12 cellular contexts compared by ENCODE assay signal in the genomic region with DNA sequence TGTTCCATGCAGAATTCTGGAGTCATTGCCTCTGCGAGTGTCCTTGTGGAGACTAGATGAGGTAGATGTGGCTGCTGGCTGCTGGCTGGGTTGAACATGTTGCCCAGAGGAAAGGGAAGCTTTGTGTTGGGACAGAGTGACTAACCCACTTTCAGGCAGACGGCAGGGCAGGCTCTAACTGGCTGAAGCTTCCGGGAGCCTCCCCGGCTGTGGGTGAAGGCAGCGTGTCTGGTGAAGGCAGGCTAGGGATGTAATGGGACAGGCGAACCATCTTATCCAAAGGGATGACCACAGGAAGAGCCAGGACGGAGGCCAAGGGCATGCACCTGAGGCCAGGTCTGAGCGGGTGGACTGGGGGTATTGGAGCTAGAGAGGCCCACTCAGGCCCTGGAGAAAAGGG. TPM values are rescaled to one million over a fixed set of nuclear protein-coding genes. Genes with fewer than 3 reads are reported as not detected.
A peak's percentile ranks its signal among the peaks of the same experiment; 100 is the strongest.
DNase-seq lines count a peak whose midpoint lies in the region; ATAC-seq, FAIRE-seq and TF ChIP-seq lines count a peak whose summit lies in the region.
"Had no signal": no experiment of that assay in that cellular context is flagged by ENCODE, and none has a peak within 500 bp of the region (broad histone marks: within the 10 kb centered on the region; RNA-seq: fewer than 3 reads in every experiment).

No MANE protein-coding gene starts in this region.

- peak overlapping the region; percentile 93 for H3K27ac Mint-ChIP-seq in activated CD8-positive, alpha-beta memory T cell treated with anti-CD3 and anti-CD28 coated beads, Interleukin-2, amount 10 ng/mL, durations not matched to agents 7 days and 5 days
- H3K27ac Mint-ChIP-seq in T-cell: peak overlapping the region; percentile 77 to 78
- H3K27ac Mint-ChIP-seq: type B pancreatic cell had no signal

- TF ChIP-seq CTCF in esophagus squamous epithelium (IDR thresholded peaks at IDR 0.05) (peak in 1 of 6 experiments; percentile 4), spleen (IDR thresholded peaks at IDR 0.05 in 8 of 11, conservative IDR thresholded peaks at IDR 0.05 in 3 of 11) (no peak), gastrocnemius medialis (IDR thresholded peaks at IDR 0.05 in 4 of 5, conservative IDR thresholded peaks at IDR 0.05 in 1 of 5) (no peak)

- CTCF ChIA-PET in activated CD8-positive, alpha-beta memory T cell treated with anti-CD3 and anti-CD28 coated beads, Interleukin-2, amount 10 ng/mL, durations not matched to agents 7 days and 5 days (lab: Charles Lee): interaction anchor here (1.4 to 2.7 kb wide), 3 partner anchors 11 to 124 kb away, joined by 3 to 17 read pairs (median 10); no protein-coding TSS in a partner anchor
- CTCF ChIA-PET in T-cell (lab: Charles Lee): interaction anchor here in 1 of 2 donors (1.8 kb wide), 1 partner anchor 31 kb away, joined by 4 read pairs; a partner anchor contains a TSS

- intact Hi-C loops in esophagus squamous epithelium (cut with DNase I): no loop called here
- intact Hi-C loops in spleen (cut with DNase I; ENCODE audit: low total_unique reads): no loop called here
- intact Hi-C loops in gastrocnemius medialis (cut with DNase I; ENCODE audit: low total_unique reads): no loop called here

- H3K9me3 Mint-ChIP-seq in activated CD8-positive, alpha-beta memory T cell treated with anti-CD3 and anti-CD28 coated beads, Interleukin-2, amount 10 ng/mL, durations not matched to agents 7 days and 5 days (ENCODE audit: low read depth): no peaks in the 10 kb centered on the region
- no peaks in the 10 kb centered on the region for H3K9me3 Mint-ChIP-seq in T-cell
- H3K9me3 Mint-ChIP-seq: type B pancreatic cell had no signal

- no peak overlapping the region for H3K4me3 Mint-ChIP-seq in activated CD8-positive, alpha-beta memory T cell treated with anti-CD3 and anti-CD28 coated beads, Interleukin-2, amount 10 ng/mL, durations not matched to agents 7 days and 5 days
- H3K4me3 Mint-ChIP-seq in T-cell: peak overlapping the region in 1 of 3 donors; percentile 61
- H3K4me3 Mint-ChIP-seq: type B pancreatic cell had no signal

- H3K27me3 ChIP-seq in esophagus squamous epithelium: peaks cover 0 to 7% (median 0%) of the 10 kb centered on the region in 4 donors
- peaks cover 0 to 6% (median 0%) of the 10 kb centered on the region in 7 donors for H3K27me3 ChIP-seq in spleen (replicated peaks in 1 of 7)
- H3K27me3 ChIP-seq in gastrocnemius medialis: no peaks in the 10 kb centered on the region

- POLR2A ChIA-PET in T-cell (lab: Charles Lee): no interaction called here

- H3K27ac ChIP-seq in esophagus squamous epithelium (peak overlapping the region; percentile 49 to 77 (median 62)), spleen (peak overlapping the region in 7 of 8 donors; percentile 76 to 93 (median 81)), gastrocnemius medialis (no peak overlapping the region)
- H3K27ac ChIP-seq: SK-N-MC had no signal

- no peak for FAIRE-seq in RCC 7860 (lab: Jason Lieb, UNC)

- DNase-seq in activated CD8-positive, alpha-beta memory T cell treated with anti-CD3 and anti-CD28 coated beads, Interleukin-2, amount 10 ng/mL, durations not matched to agents 7 days and 5 days: peak; percentile 33
- no peak for DNase-seq in activated CD8-positive, alpha-beta memory T cell treated with anti-CD3 and anti-CD28 coated beads for 24 hours
- peak in 3 of 34 experiments; percentile 6 to 33 (median 15) for DNase-seq in T-cell
- no peak for DNase-seq in esophagus squamous epithelium (lab: John Stamatoyannopoulos, UW)
- DNase-seq in spleen: peak; percentile 89
- DNase-seq in RCC 7860 (ENCODE audit: low spot score): no peak
- no peak for DNase-seq in gastrocnemius medialis
- no peak for DNase-seq in NCI-H226
- DNase-seq: NCI-H2029; stimulated activated CD4-positive, alpha-beta T cell treated with anti-CD3 and anti-CD28 coated beads, Interleukin-4, amount 100 ng/mL, for 4 hours had no signal

- no peak for ATAC-seq in activated CD8-positive, alpha-beta memory T cell treated with anti-CD3 and anti-CD28 coated beads, Interleukin-2, amount 10 ng/mL, durations not matched to agents 7 days and 5 days
- ATAC-seq in T-cell (replicated peaks in 1 of 4) (no peak), gastrocnemius medialis (no peak)

- H3K36me3 ChIP-seq in esophagus squamous epithelium (peaks cover 0 to 36% (median 0%) of the 10 kb centered on the region in 3 donors), spleen (peaks cover 0 to 37% (median 26%) of the 10 kb centered on the region in 6 donors), gastrocnemius medialis (peaks cover 2 to 10% of the 10 kb centered on the region in 2 donors)

- peaks cover 23% of the 10 kb centered on the region for H3K36me3 Mint-ChIP-seq in activated CD8-positive, alpha-beta memory T cell treated with anti-CD3 and anti-CD28 coated beads, Interleukin-2, amount 10 ng/mL, durations not matched to agents 7 days and 5 days
- peaks cover 25% of the 10 kb centered on the region for H3K36me3 Mint-ChIP-seq in T-cell

- H3K9me3 ChIP-seq in esophagus squamous epithelium (no peaks in the 10 kb centered on the region), spleen (no peaks in the 10 kb centered on the region), gastrocnemius medialis (no peaks in the 10 kb centered on the region)

- peaks cover 7 to 36% (median 17%) of the 10 kb centered on the region in 3 donors for H3K4me1 ChIP-seq in esophagus squamous epithelium
- peaks cover 4 to 69% (median 19%) of the 10 kb centered on the region in 6 donors for H3K4me1 ChIP-seq in spleen
- no peaks in the 10 kb centered on the region for H3K4me1 ChIP-seq in gastrocnemius medialis

- TF ChIP-seq POLR2A in esophagus squamous epithelium (IDR thresholded peaks at IDR 0.05) (no peak), spleen (IDR thresholded peaks at IDR 0.05) (no peak), gastrocnemius medialis (IDR thresholded peaks at IDR 0.05) (no peak)

- 46 to 49% methylated on average over 6 to 8 of the region's 8 CpGs for WGBS in esophagus squamous epithelium, 2 donors
- 44 to 78% (median 61%) methylated on average over 8 of the region's 8 CpGs for WGBS in spleen, 5 donors

- no peaks in the 10 kb centered on the region for H3K27me3 Mint-ChIP-seq in activated CD8-positive, alpha-beta memory T cell treated with anti-CD3 and anti-CD28 coated beads, Interleukin-2, amount 10 ng/mL, durations not matched to agents 7 days and 5 days
- H3K27me3 Mint-ChIP-seq in T-cell: no peaks in the 10 kb centered on the region
- H3K27me3 Mint-ChIP-seq: type B pancreatic cell had no signal

- H3K4me1 Mint-ChIP-seq in activated CD8-positive, alpha-beta memory T cell treated with anti-CD3 and anti-CD28 coated beads, Interleukin-2, amount 10 ng/mL, durations not matched to agents 7 days and 5 days: peaks cover 41% of the 10 kb centered on the region
- peaks cover 26 to 37% (median 33%) of the 10 kb centered on the region in 3 donors for H3K4me1 Mint-ChIP-seq in T-cell

- in situ Hi-C loops in gastrocnemius medialis (cut with MboI; ENCODE audit: low sequenced_read_pairs in 4 of 4): no loop called here

- H3K4me3 ChIP-seq in esophagus squamous epithelium (no peak overlapping the region), spleen (peak overlapping the region in 1 of 8 donors; percentile 56), gastrocnemius medialis (no peak overlapping the region)
- H3K4me3 ChIP-seq: SK-N-MC had no signal

RNA-seq across cellular contexts. Expression of a gene that starts 16.0 kb away (rescaled TPM):
- total RNA-seq in activated CD8-positive, alpha-beta memory T cell treated with anti-CD3 and anti-CD28 coated beads, Interleukin-2, amount 10 ng/mL, durations not matched to agents 7 days and 5 days: 1 to 10 TPM; 1.3 to 1.8 TPM
- 1 to 10 TPM; 1.2 to 2.1 (median 1.8) TPM for total RNA-seq in T-cell
- 1 to 10 TPM in 1 of 4 donors, under 1 TPM in 3; 0.18 to 1.5 (median 0.34) TPM for total RNA-seq in esophagus squamous epithelium
- 1 to 10 TPM; 2.7 to 5.3 (median 4.1) TPM for total RNA-seq in spleen
- polyA plus RNA-seq in spleen: 1 to 10 TPM; 1.2 to 2.0 (median 1.9) TPM
- 1 to 10 TPM in 1 of 4 donors, under 1 TPM in 3; 0.39 to 3.1 (median 0.61) TPM for total RNA-seq in gastrocnemius medialis

RNA-seq across cellular contexts. Expression of a gene that starts 30.5 kb away (rescaled TPM):
- 10 to 100 TPM; 19.3 to 22.3 TPM for total RNA-seq in activated CD8-positive, alpha-beta memory T cell treated with anti-CD3 and anti-CD28 coated beads, Interleukin-2, amount 10 ng/mL, durations not matched to agents 7 days and 5 days
- total RNA-seq in T-cell (10 to 100 TPM; 13.7 to 34.5 (median 19.9) TPM), esophagus squamous epithelium (100 to 1,000 TPM in 1 of 4 donors, 10 to 100 TPM in 3; 38.5 to 121 (median 83.2) TPM), spleen (100 to 1,000 TPM in 2 of 7 donors, 10 to 100 TPM in 5; 41.6 to 241 (median 90.3) TPM), gastrocnemius medialis (1 to 10 TPM; 6.1 to 8.6 (median 6.9) TPM)
- polyA plus RNA-seq in spleen: 1 to 10 TPM; 2.7 to 7.2 (median 4.2) TPM

RNA-seq across cellular contexts. Expression of a gene that starts 51.7 kb away (rescaled TPM):
- 10 to 100 TPM; 54.6 to 60.0 TPM for total RNA-seq in activated CD8-positive, alpha-beta memory T cell treated with anti-CD3 and anti-CD28 coated beads, Interleukin-2, amount 10 ng/mL, durations not matched to agents 7 days and 5 days
- total RNA-seq in T-cell (10 to 100 TPM; 38.3 to 51.1 (median 42.0) TPM), esophagus squamous epithelium (10 to 100 TPM; 30.6 to 46.9 (median 37.5) TPM), spleen (10 to 100 TPM; 34.9 to 62.9 (median 43.3) TPM), gastrocnemius medialis (100 to 1,000 TPM; 109 to 161 (median 130) TPM)
- polyA plus RNA-seq in spleen: 10 to 100 TPM; 28.0 to 41.5 (median 39.8) TPM

Comparison
In these comparisons a context has a peak if more than half of its experiments do, and no peak if none do; other contexts are left out.
1. DNase-seq: peak in activated CD8-positive, alpha-beta memory T cell treated with anti-CD3 and anti-CD28 coated beads, Interleukin-2, amount 10 ng/mL, durations not matched to agents 7 days and 5 days (single experiment) and spleen (single experiment); none in activated CD8-positive, alpha-beta memory T cell treated with anti-CD3 and anti-CD28 coated beads for 24 hours (single experiment), esophagus squamous epithelium (single experiment), RCC 7860 (single experiment), gastrocnemius medialis (0 of 2) and NCI-H226 (single experiment).
2. H3K27ac ChIP-seq: peak in esophagus squamous epithelium (4 of 4) and spleen (7 of 8); none in gastrocnemius medialis (0 of 4).